Comparison of ENCODE assay signal across 12 cellular contexts in genomic region chr19:55553217-55554182, GRCh38. TPM values are rescaled to one million over a fixed set of nuclear protein-coding genes. Genes with fewer than 3 reads are reported as not detected.
DNase-seq lines count a peak whose midpoint lies in the region; ATAC-seq and TF ChIP-seq lines count a peak whose summit lies in the region.
"Had no signal": no experiment of that assay in that cellular context is flagged by ENCODE, and none has a peak within 500 bp of the region (broad histone marks: within the 10 kb centered on the region; RNA-seq: fewer than 3 reads in every experiment).

No MANE protein-coding gene starts in this region.

- intact Hi-C loops in psoas muscle (cut with DNase I), result no loop called here

- ATAC-seq in RWPE2 (ENCODE audit: low read depth), result no peak
- no peak for ATAC-seq in psoas muscle
- ATAC-seq in GM18868 (IDR thresholded peaks at IDR 0.05; ENCODE audit: unreplicated experiment), result no peak

- H3K9me3 ChIP-seq in RWPE2 (ENCODE audit: severe bottlenecking) (no peaks in the 10 kb centered on the region), psoas muscle (no peaks in the 10 kb centered on the region)

- TF ChIP-seq CTCF in RWPE2 (IDR thresholded peaks at IDR 0.05; ENCODE audit: poor library complexity, severe bottlenecking) (no peak), psoas muscle (IDR thresholded peaks at IDR 0.05) (no peak)

- DNase-seq in RWPE2 (ENCODE audit: low spot score), result no peak
- no peak for DNase-seq in psoas muscle
- no peak for DNase-seq in HPDE6-E6E7 (ENCODE audit: extremely low spot score)
- DNase-seq: amygdala; endodermal cell; NCI-H2171; OCI-M1; stimulated activated CD4-positive, alpha-beta T cell treated with anti-CD3 and anti-CD28 coated beads, Interleukin-4, amount 100 ng/mL, for 24 hours; T-helper 9 cell had no signal

- peak overlapping the region; percentile 2 for H3K27ac ChIP-seq in RWPE2 (ENCODE audit: poor library complexity, severe bottlenecking)
- H3K27ac ChIP-seq in psoas muscle, result peak overlapping the region; percentile 80

- WGBS in psoas muscle, 3 donors, result 35 to 49% (median 37%) methylated on average over 13 of the region's 13 CpGs

- no peaks in the 10 kb centered on the region for H3K27me3 ChIP-seq in RWPE2 (ENCODE audit: insufficient read depth, poor library complexity, severe bottlenecking)
- H3K27me3 ChIP-seq in psoas muscle (ENCODE audit: insufficient read depth in 3 of 3, low read length in 2 of 3), result no peaks in the 10 kb centered on the region

- H3K36me3 ChIP-seq in RWPE2 (ENCODE audit: low read depth) (no peaks in the 10 kb centered on the region), psoas muscle (ENCODE audit: insufficient read depth in 1 of 2, low read depth in 1 of 2) (no peaks in the 10 kb centered on the region)

- H3K4me3 ChIP-seq in RWPE2 (ENCODE audit: severe bottlenecking) (no peak overlapping the region), psoas muscle (no peak overlapping the region)
- H3K4me3 ChIP-seq: lung had no signal

- H3K4me1 ChIP-seq in RWPE2 (ENCODE audit: insufficient read depth, poor library complexity, severe bottlenecking), result peaks cover 20% of the 10 kb centered on the region
- H3K4me1 ChIP-seq in psoas muscle, result peaks cover 56% of the 10 kb centered on the region

RNA-seq across cellular contexts. Expression of gene SBK3, which starts 8.2 kb away (rescaled TPM):
- 10 to 100 TPM in 2 of 4 donors, 1 to 10 TPM in 1, under 1 TPM in 1; 0.79 to 30.8 (median 7.6) TPM for total RNA-seq in psoas muscle
- polyA plus RNA-seq in psoas muscle, result 10 to 100 TPM in 1 of 3 donors, 1 to 10 TPM in 2; 5.4 to 10.6 (median 7.9) TPM
- total RNA-seq: posterior vena cava had no signal

RNA-seq across cellular contexts. Expression of gene SBK2, which starts 16.6 kb away (rescaled TPM):
- 10 to 100 TPM in 1 of 4 donors, 1 to 10 TPM in 2, under 1 TPM in 1; 0.59 to 13.4 (median 3.7) TPM for total RNA-seq in psoas muscle
- polyA plus RNA-seq in psoas muscle, result 1 to 10 TPM in 1 of 3 donors, under 1 TPM in 2; 0.14 to 1.1 (median 0.91) TPM
- total RNA-seq: posterior vena cava had no signal
- polyA plus RNA-seq: lung had no signal

RNA-seq across cellular contexts. Expression of gene ZNF579, which starts 27.1 kb away (rescaled TPM):
- total RNA-seq in psoas muscle, result 10 to 100 TPM; 21.8 to 81.6 (median 29.5) TPM
- 10 to 100 TPM in 2 of 3 donors, 1 to 10 TPM in 1; 4.2 to 22.9 (median 14.2) TPM for polyA plus RNA-seq in psoas muscle

RNA-seq across cellular contexts. Expression of gene FIZ1, which starts 45.8 kb away (rescaled TPM):
- 10 to 100 TPM in 3 of 4 donors, 1 to 10 TPM in 1; 9.9 to 23.7 (median 13.2) TPM for total RNA-seq in psoas muscle
- 10 to 100 TPM; 10.8 to 12.1 (median 11.5) TPM for polyA plus RNA-seq in psoas muscle

RNA-seq across cellular contexts. Expression of gene ZNF524, which starts 46.6 kb away (rescaled TPM):
- 10 to 100 TPM; 21.4 to 32.0 (median 24.5) TPM for total RNA-seq in psoas muscle
- polyA plus RNA-seq in psoas muscle, result 10 to 100 TPM; 38.6 to 52.5 (median 41.4) TPM
